8 cellular contexts compared by ENCODE assay signal in genomic region chr16:68590201-68590994, GRCh38. TPM values are rescaled to one million over a fixed set of nuclear protein-coding genes. Genes with fewer than 3 reads are reported as not detected.
DNase-seq lines count a peak whose midpoint lies in the region; ATAC-seq and TF ChIP-seq lines count a peak whose summit lies in the region.

No MANE protein-coding gene starts in this region.

- no peak overlapping the region for H3K27ac ChIP-seq in mammary epithelial cell (ENCODE audit: insufficient read depth, low read depth, low read length)
- H3K27ac ChIP-seq in right lobe of liver, result no peak overlapping the region

- H3K27ac Mint-ChIP-seq in activated B cell treated with CpG ODN at 0.5 μM for 24 hours, result no peak overlapping the region

- no TSS peak for BruUV-seq in mammary epithelial cell (replicated peaks; lab: Mats Ljungman, UMichigan)

- H3K4me1 ChIP-seq in mammary epithelial cell (ENCODE audit: insufficient read depth, low read length), result no peaks in the 10 kb centered on the region
- no peaks in the 10 kb centered on the region for H3K4me1 ChIP-seq in right lobe of liver

- H3K27me3 ChIP-seq in mammary epithelial cell (ENCODE audit: insufficient read depth, low read length) (no peaks in the 10 kb centered on the region), right lobe of liver (no peaks in the 10 kb centered on the region)

- H3K4me3 ChIP-seq in mammary epithelial cell (replicated peaks in 1 of 3; ENCODE audit: insufficient read depth in 1 of 3, low read depth in 2 of 3, low read length in 3 of 3) (no peak overlapping the region), right lobe of liver (no peak overlapping the region)

- H3K9me3 Mint-ChIP-seq in activated B cell treated with CpG ODN at 0.5 μM for 24 hours, result peaks cover 8% of the 10 kb centered on the region

- dilution Hi-C loops in mammary epithelial cell (cut with HindIII; ENCODE audit: low sequenced_read_pairs), result no loop called here

- POLR2A ChIA-PET in activated B cell treated with CpG ODN at 0.5 μM for 24 hours (lab: Charles Lee), result no interaction called here

- H3K79me2 ChIP-seq in mammary epithelial cell (ENCODE audit: insufficient read depth, low read length), result no peaks in the 10 kb centered on the region

- 4% methylated on average over 25 of the region's 26 CpGs for WGBS in mammary epithelial cell (ENCODE audit: low coverage, missing lambda C conversion rate)
- 18% methylated on average over 12 of the region's 26 CpGs for WGBS in right lobe of liver (ENCODE audit: insufficient coverage, low coverage, low lambda C conversion rate, missing lambda C conversion rate)

- H3K4me1 Mint-ChIP-seq in activated B cell treated with CpG ODN at 0.5 μM for 24 hours, result no peaks in the 10 kb centered on the region

- peak; percentile 50 for DNase-seq in COLO668 (lab: John Stamatoyannopoulos, UW; ENCODE audit: unreplicated experiment)
- DNase-seq in LHCN-M2 (ENCODE audit: low read depth), result peak; percentile 37
- peak; percentile 37 for DNase-seq in activated B cell treated with CpG ODN at 0.5 μM for 24 hours
- peak; percentile 69 for DNase-seq in mammary epithelial cell
- DNase-seq in right lobe of liver, result peak; percentile 63 to 74 (median 72)
- peak; percentile 49 to 56 for DNase-seq in stimulated activated CD8-positive, alpha-beta memory T cell treated with anti-CD3 and anti-CD28 coated beads, Interleukin-15, amount 100 ng/mL, for 48 hours (ENCODE audit: low read depth in 2 of 2)

- TF ChIP-seq CTCF in activated B cell treated with CpG ODN at 0.5 μM for 24 hours (IDR thresholded peaks at IDR 0.05), result no peak
- TF ChIP-seq CTCF in mammary epithelial cell (conservative IDR thresholded peaks at IDR 0.05 in 1 of 2, IDR thresholded peaks at IDR 0.05 in 1 of 2; ENCODE audit: extremely low read depth in 1 of 2, insufficient read depth in 1 of 2, low read depth in 1 of 2, low read length in 2 of 2), result peak; percentile 87 to 97
- TF ChIP-seq CTCF in right lobe of liver (IDR thresholded peaks at IDR 0.05), result peak; percentile 53 to 65 (median 58)

- H3K36me3 ChIP-seq in mammary epithelial cell (ENCODE audit: insufficient read depth, low read length) (no peaks in the 10 kb centered on the region), right lobe of liver (no peaks in the 10 kb centered on the region)

- peak overlapping the region; percentile 27 for H3K4me2 ChIP-seq in mammary epithelial cell (ENCODE audit: insufficient read depth, low read depth, low read length)

- H3K9ac ChIP-seq in mammary epithelial cell (ENCODE audit: insufficient read depth, low read length), result no peak overlapping the region

- intact Hi-C loops in activated B cell treated with CpG ODN at 0.5 μM for 24 hours (cut with micrococcal nuclease), result loop anchor here (2.0 kb wide), 2 partner anchors 210 to 534 kb away; no protein-coding TSS in a partner anchor
- intact Hi-C loops in mammary epithelial cell (cut with micrococcal nuclease), result loop anchor here (2.0 to 5.0 kb wide), 6 partner anchors 56 to 210 kb away; no protein-coding TSS in a partner anchor
- intact Hi-C loops in right lobe of liver (cut with DNase I), result no loop called here

- CTCF ChIA-PET in activated B cell treated with CpG ODN at 0.5 μM for 24 hours (lab: Charles Lee) (interaction anchor here (0.6 to 2.1 kb wide), 12 partner anchors 10 to 695 kb away, joined by 3 to 16 read pairs (median 4); partner anchors contain the start of gene CDH3), mammary epithelial cell (lab: Charles Lee; ENCODE audit: low non-redundant PET) (interaction anchor here (0.6 to 1.3 kb wide), 14 partner anchors 23 to 257 kb away, joined by 3 to 13 read pairs (median 4); partner anchors contain the start of gene CDH3)

- ATAC-seq in activated B cell treated with CpG ODN at 0.5 μM for 24 hours (ENCODE audit: low read depth) (peak; percentile 58), right lobe of liver (peak; percentile 83 to 96 (median 90)), GM18502 (IDR thresholded peaks at IDR 0.05; ENCODE audit: poor library complexity, unreplicated experiment) (no peak), GM18520 (IDR thresholded peaks at IDR 0.05; ENCODE audit: unreplicated experiment) (no peak)

- H3K4me3 Mint-ChIP-seq in activated B cell treated with CpG ODN at 0.5 μM for 24 hours, result no peak overlapping the region

- H3K36me3 Mint-ChIP-seq in activated B cell treated with CpG ODN at 0.5 μM for 24 hours (ENCODE audit: low read depth), result no peaks in the 10 kb centered on the region

- no peaks in the 10 kb centered on the region for H4K20me1 ChIP-seq in mammary epithelial cell (ENCODE audit: insufficient read depth, low read length)

- no peak for TF ChIP-seq POLR2A in right lobe of liver (IDR thresholded peaks at IDR 0.05)

- H3K9me3 ChIP-seq in mammary epithelial cell (replicated peaks; ENCODE audit: insufficient read depth, low read length), result no peaks in the 10 kb centered on the region
- H3K9me3 ChIP-seq in right lobe of liver, result no peaks in the 10 kb centered on the region

- in situ Hi-C loops in mammary epithelial cell (cut with MboI; ENCODE audit: low sequenced_read_pairs in 2 of 2), result loop anchor here (5.0 to 10.0 kb wide), 3 partner anchors 57 to 97 kb away; partner anchors contain the start of gene CDH3 (in 1 of the 2)

- no peaks in the 10 kb centered on the region for H3K27me3 Mint-ChIP-seq in activated B cell treated with CpG ODN at 0.5 μM for 24 hours

- H2AFZ ChIP-seq in mammary epithelial cell (ENCODE audit: low read depth, low read length), result peak overlapping the region; percentile 83

RNA-seq across cellular contexts. Expression of gene ZFP90, which starts 51.3 kb away (rescaled TPM):
- total RNA-seq in LHCN-M2 (2014; rRNA removed), result 27.6 and 38.7 TPM in 2 replicates
- polyA plus RNA-seq in LHCN-M2 (2012), result 12.4 TPM
- 18.8 and 25.1 TPM in 2 replicates for total RNA-seq in activated B cell treated with CpG ODN at 0.5 μM for 24 hours
- total RNA-seq in mammary epithelial cell, result 10 to 100 TPM; 26.8 to 43.0 TPM
- polyA plus RNA-seq in mammary epithelial cell, result 13.5 TPM
- 13.7 TPM for polyA minus RNA-seq in mammary epithelial cell
- 10 to 100 TPM in 1 of 6 experiments, 1 to 10 TPM in 5; 3.4 to 11.3 (median 6.2) TPM for total RNA-seq in right lobe of liver

RNA-seq across cellular contexts. Expression of gene CDH3, which starts 54.7 kb away (rescaled TPM):
- total RNA-seq in LHCN-M2 (2014; rRNA removed), result not detected in 2 replicates
- polyA plus RNA-seq in LHCN-M2 (2012), result not detected
- not detected in 2 replicates for total RNA-seq in activated B cell treated with CpG ODN at 0.5 μM for 24 hours
- 100 to 1,000 TPM; 628 to 995 TPM for total RNA-seq in mammary epithelial cell
- 560 TPM for polyA plus RNA-seq in mammary epithelial cell
- 703 TPM for polyA minus RNA-seq in mammary epithelial cell
- under 1 TPM in 1 of 6 experiments, not detected in 5; 0.06 TPM for total RNA-seq in right lobe of liver

Comparison
In these comparisons a context has a peak if more than half of its experiments do, and no peak if none do; other contexts are left out.
1. ATAC-seq: peak in activated B cell treated with CpG ODN at 0.5 μM for 24 hours (single experiment) and right lobe of liver (4 of 4); none in GM18502 (single experiment) and GM18520 (single experiment).
2. RNA of gene CDH3, which starts 54.7 kb away (total RNA-seq): 628 to 995 TPM in mammary epithelial cell; not detected in activated B cell treated with CpG ODN at 0.5 μM for 24 hours, 0.06 TPM in right lobe of liver and not detected in LHCN-M2; every median in the first group is over 100 times any median in the second.
3. intact Hi-C loops: an anchor here in activated B cell treated with CpG ODN at 0.5 μM for 24 hours (2.0 kb wide) and mammary epithelial cell (2.0 to 5.0 kb wide); none called in right lobe of liver.
4. Peak in every context shown above with its lines, with median percentiles within 50 percentile points of each other: DNase-seq.